19 cellular contexts compared by ENCODE assay signal in the genomic region with DNA sequence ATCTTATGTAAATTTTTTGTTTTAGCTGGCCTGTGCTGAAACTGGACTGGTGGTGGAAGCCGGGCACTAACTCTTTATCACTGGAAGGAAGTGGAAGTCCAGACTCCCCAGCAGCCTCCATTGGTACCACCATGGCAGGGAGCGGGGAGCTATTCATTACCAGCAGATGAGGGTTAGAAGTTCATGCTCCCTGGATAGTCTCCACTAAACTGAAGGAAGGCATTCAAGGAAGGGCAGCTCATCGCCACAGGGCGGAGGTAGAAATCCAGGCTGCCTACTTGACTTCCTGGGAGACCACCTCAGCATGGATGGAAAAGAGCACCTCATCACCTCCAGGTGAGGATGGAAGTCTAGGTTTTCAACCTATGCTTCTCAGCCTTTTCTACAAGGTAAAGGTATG.
DNase-seq lines count a peak whose midpoint lies in the region; ATAC-seq and TF ChIP-seq lines count a peak whose summit lies in the region.
"Had no signal": no experiment of that assay in that cellular context is flagged by ENCODE, and none has a peak within 500 bp of the region (broad histone marks: within the 10 kb centered on the region; RNA-seq: fewer than 3 reads in every experiment).

No MANE protein-coding gene starts in this region.

- TF ChIP-seq CTCF in left ventricle myocardium inferior (IDR thresholded peaks at IDR 0.05; ENCODE audit: borderline replicate concordance) (no peak), lower lobe of right lung (IDR thresholded peaks at IDR 0.05) (no peak), nephron (IDR thresholded peaks at IDR 0.05; ENCODE audit: unreplicated experiment in 3 of 3) (no peak)

- H3K9me3 ChIP-seq in left ventricle myocardium inferior (replicated peaks) (no peaks in the 10 kb centered on the region), right cardiac atrium (ENCODE audit: control insufficient read depth, low read length) (no peaks in the 10 kb centered on the region), lower lobe of right lung (no peaks in the 10 kb centered on the region)
- H3K9me3 ChIP-seq: A549; BLaER1 treated with 17β-estradiol and CSF1 and Interleukin-3, amounts not matched to agents 10 nM and 100 nM; Caco-2 had no signal

- H3K36me3 ChIP-seq in left ventricle myocardium inferior (no peaks in the 10 kb centered on the region), lower lobe of right lung (no peaks in the 10 kb centered on the region)
- H3K36me3 ChIP-seq: BLaER1 treated with 17β-estradiol and CSF1 and Interleukin-3, amounts not matched to agents 10 nM and 100 nM had no signal

- H3K4me1 ChIP-seq in left ventricle myocardium inferior (peaks cover 5% of the 10 kb centered on the region), right cardiac atrium (ENCODE audit: control insufficient read depth, insufficient read depth, low read length) (no peaks in the 10 kb centered on the region), lower lobe of right lung (no peaks in the 10 kb centered on the region)
- H3K4me1 ChIP-seq: A549, Caco-2 had no signal

- H3K4me3 ChIP-seq in left ventricle myocardium inferior (no peak overlapping the region), right cardiac atrium (ENCODE audit: low read length) (no peak overlapping the region), lower lobe of right lung (no peak overlapping the region)
- H3K4me3 ChIP-seq: A549; BLaER1 treated with 17β-estradiol and CSF1 and Interleukin-3, amounts not matched to agents 10 nM and 100 nM had no signal

- H3K27ac ChIP-seq in left ventricle myocardium inferior (replicated peaks): peak overlapping the region; percentile 6
- no peak overlapping the region for H3K27ac ChIP-seq in right cardiac atrium (ENCODE audit: low read length)
- peak overlapping the region; percentile 10 for H3K27ac ChIP-seq in lower lobe of right lung
- H3K27ac ChIP-seq: 22Rv1, A549, C4-2B had no signal

- no peaks in the 10 kb centered on the region for H3K27me3 ChIP-seq in left ventricle myocardium inferior (ENCODE audit: low read depth)
- no peaks in the 10 kb centered on the region for H3K27me3 ChIP-seq in right cardiac atrium (ENCODE audit: control insufficient read depth, insufficient read depth)
- H3K27me3 ChIP-seq in lower lobe of right lung (ENCODE audit: low read depth): no peaks in the 10 kb centered on the region
- H3K27me3 ChIP-seq: BLaER1 treated with 17β-estradiol and CSF1 and Interleukin-3, amounts not matched to agents 10 nM and 100 nM had no signal

- no peaks in the 10 kb centered on the region for H3K36me3 Mint-ChIP-seq in nephron (ENCODE audit: low read depth)
- H3K36me3 Mint-ChIP-seq: CD8-positive, alpha-beta T cell had no signal

- DNase-seq in left ventricle myocardium inferior: no peak
- DNase-seq in right cardiac atrium: no peak
- no peak for DNase-seq in lower lobe of right lung
- DNase-seq in NCI-H446 treated with DMSO at 0.1 percent for 48 hours (lab: John Stamatoyannopoulos, UW): no peak
- no peak for DNase-seq in RKO (ENCODE audit: low spot score)
- DNase-seq: AML-193; Caco-2; Calu3; CD4-positive, alpha-beta T cell; CD8-positive, alpha-beta T cell; DMS79 treated with DMSO at 0.1 percent for 48 hours; GF-D8 had no signal

- peak overlapping the region in 2 of 3 experiments; percentile 20 to 24 for H3K27ac Mint-ChIP-seq in nephron
- H3K27ac Mint-ChIP-seq: B cell; CD4-positive, alpha-beta T cell; CD8-positive, alpha-beta T cell had no signal

- no peak for ATAC-seq in right cardiac atrium
- no peak for ATAC-seq in lower lobe of right lung
- no peak for ATAC-seq in GM19395 (IDR thresholded peaks at IDR 0.05; ENCODE audit: unreplicated experiment)
- ATAC-seq: A549; CD8-positive, alpha-beta T cell had no signal

- H3K4me1 Mint-ChIP-seq in nephron: peaks cover 27% of the 10 kb centered on the region
- H3K4me1 Mint-ChIP-seq: B cell had no signal

- H3K27me3 Mint-ChIP-seq in nephron (ENCODE audit: low read depth): no peaks in the 10 kb centered on the region

- intact Hi-C loops in left ventricle myocardium inferior (cut with micrococcal nuclease) (no loop called here), right cardiac atrium (cut with DNase I) (loop anchor here in 2 of 4 donors (10.0 kb wide), 2 partner anchors 334 to 344 kb away; no protein-coding TSS in a partner anchor), lower lobe of right lung (cut with DNase I) (no loop called here)

- H3K4me3 Mint-ChIP-seq in nephron: no peak overlapping the region
- H3K4me3 Mint-ChIP-seq: B cell; CD4-positive, alpha-beta T cell; CD8-positive, alpha-beta T cell had no signal

- 93% methylated on average over 4 of the region's 4 CpGs for WGBS in right cardiac atrium

- peaks cover under 1% of the 10 kb centered on the region for H3K9me3 Mint-ChIP-seq in nephron
- H3K9me3 Mint-ChIP-seq: CD4-positive, alpha-beta T cell; CD8-positive, alpha-beta T cell had no signal
